In genomic region chr15:31390777-31391486, GRCh38 we compare ENCODE assay signal across 9 cellular contexts.
DNase-seq lines count a peak whose midpoint lies in the region; ATAC-seq, FAIRE-seq and TF ChIP-seq lines count a peak whose summit lies in the region.
"Had no signal": no experiment of that assay in that cellular context is flagged by ENCODE, and none has a peak within 500 bp of the region (broad histone marks: within the 10 kb centered on the region; RNA-seq: fewer than 3 reads in every experiment).

No MANE protein-coding gene starts in this region.

- peaks cover 14% of the 10 kb centered on the region for H3K9me3 Mint-ChIP-seq in osteocyte (ENCODE audit: unreplicated experiment)

- H3K9me3 ChIP-seq in right cardiac atrium (ENCODE audit: control insufficient read depth, low read length): no peaks in the 10 kb centered on the region
- H3K9me3 ChIP-seq in endothelial cell of umbilical vein (replicated peaks; ENCODE audit: control insufficient read depth, insufficient read depth, low read length): no peaks in the 10 kb centered on the region
- no peaks in the 10 kb centered on the region for H3K9me3 ChIP-seq in BE2C

- H3K27me3 ChIP-seq in right cardiac atrium (ENCODE audit: control insufficient read depth, insufficient read depth): no peaks in the 10 kb centered on the region
- peaks cover 2 to 5% of the 10 kb centered on the region in 2 experiments for H3K27me3 ChIP-seq in endothelial cell of umbilical vein (ENCODE audit: control insufficient read depth in 2 of 2, insufficient read depth in 2 of 2, low read length in 2 of 2)
- H3K27me3 ChIP-seq in BE2C: no peaks in the 10 kb centered on the region

- no peak overlapping the region for H3K4me3 Mint-ChIP-seq in osteocyte (ENCODE audit: unreplicated experiment)

- no peak overlapping the region for H3K4me2 ChIP-seq in endothelial cell of umbilical vein (ENCODE audit: insufficient read depth, low read length)

- no peak overlapping the region for H2AFZ ChIP-seq in endothelial cell of umbilical vein (ENCODE audit: low read depth, low read length)

- intact Hi-C loops in right cardiac atrium (cut with DNase I) (loop anchor here in 3 of 4 donors (5.0 to 10.0 kb wide), 2 partner anchors 64 to 176 kb away; partner anchors contain the start of gene KLF13 (in 2 of the 3)), Right ventricle myocardium inferior (cut with DNase I) (no loop called here), endothelial cell of umbilical vein (cut with micrococcal nuclease) (no loop called here)

- H3K27me3 Mint-ChIP-seq in osteocyte (ENCODE audit: unreplicated experiment): no peaks in the 10 kb centered on the region

- H3K79me2 ChIP-seq in endothelial cell of umbilical vein (ENCODE audit: control insufficient read depth, insufficient read depth, low read length): no peaks in the 10 kb centered on the region

- H3K36me3 Mint-ChIP-seq in osteocyte (ENCODE audit: unreplicated experiment): peaks cover 3% of the 10 kb centered on the region

- dilution Hi-C loops in endothelial cell of umbilical vein (cut with MboI; ENCODE audit: extremely low pct_ligation_motif_present, low sequenced_read_pairs): no loop called here

- H3K9me1 ChIP-seq in endothelial cell of umbilical vein (replicated peaks; ENCODE audit: control insufficient read depth, extremely low read depth, insufficient read depth, low read length): no peaks in the 10 kb centered on the region

- peaks cover 18% of the 10 kb centered on the region for H3K4me1 Mint-ChIP-seq in osteocyte (ENCODE audit: unreplicated experiment)

- CTCF ChIA-PET in endothelial cell of umbilical vein (lab: Charles Lee): interaction anchor here (1.2 to 1.8 kb wide), 3 partner anchors 9 to 44 kb away, joined by 3 to 13 read pairs (median 4); no protein-coding TSS in a partner anchor

- TF ChIP-seq POLR2A in endothelial cell of umbilical vein (IDR thresholded peaks at IDR 0.05; ENCODE audit: low read depth, low read length): no peak

- H3K4me3 ChIP-seq in right cardiac atrium (ENCODE audit: low read length): peak overlapping the region; percentile 57
- H3K4me3 ChIP-seq in endothelial cell of umbilical vein (replicated peaks in 1 of 3; ENCODE audit: insufficient read depth in 1 of 3, low read depth in 1 of 3, low read length in 3 of 3): no peak overlapping the region
- no peak overlapping the region for H3K4me3 ChIP-seq in BE2C (ENCODE audit: low read depth, low read length)

- no peaks in the 10 kb centered on the region for H4K20me1 ChIP-seq in endothelial cell of umbilical vein (replicated peaks; ENCODE audit: control insufficient read depth, extremely low read depth, insufficient read depth, low read length)

- no peak for TF ChIP-seq CTCF in endothelial cell of umbilical vein (IDR thresholded peaks at IDR 0.05; ENCODE audit: extremely low read depth in 1 of 2, insufficient read depth in 1 of 2, low read depth in 1 of 2, low read length in 2 of 2)
- TF ChIP-seq CTCF in osteocyte (IDR thresholded peaks at IDR 0.05): no peak
- no peak for TF ChIP-seq CTCF in BE2C (IDR thresholded peaks at IDR 0.05; ENCODE audit: low read depth, low read length)

- POLR2A ChIA-PET in endothelial cell of umbilical vein (lab: Charles Lee): no interaction called here

- DNase-seq in right cardiac atrium: peak in 2 of 3 donors; percentile 47 to 70
- DNase-seq in Right ventricle myocardium inferior (ENCODE audit: missing footprints): no peak
- no peak for DNase-seq in endothelial cell of umbilical vein (ENCODE audit: low read depth, low spot score)
- DNase-seq in osteocyte (ENCODE audit: extremely low spot score, unreplicated experiment): peak; percentile 60
- DNase-seq in stimulated activated CD4-positive, alpha-beta T cell treated with anti-CD3 and anti-CD28 coated beads, Interleukin-4, amount 100 ng/mL, for 24 hours: no peak
- no peak for DNase-seq in HUDEP-2 (lab: John Stamatoyannopoulos, UW; ENCODE audit: unreplicated experiment in 76 of 76)
- DNase-seq in cerebellum (ENCODE audit: low spot score): no peak
- no peak for DNase-seq in BE2C
- DNase-seq: stimulated activated CD4-positive, alpha-beta T cell treated with anti-CD3 and anti-CD28 coated beads, Interleukin-4, amount 100 ng/mL, for 4 hours had no signal

- 67% methylated on average over 6 of the region's 6 CpGs for WGBS in right cardiac atrium

- no peak for FAIRE-seq in endothelial cell of umbilical vein (lab: Jason Lieb, UNC)

- BruUV-seq in endothelial cell of umbilical vein (replicated peaks; lab: Mats Ljungman, UMichigan): no TSS peak

- no peak overlapping the region for H3K9ac ChIP-seq in endothelial cell of umbilical vein (replicated peaks; ENCODE audit: extremely low read depth, insufficient read depth, low read length)

- H3K36me3 ChIP-seq in endothelial cell of umbilical vein (ENCODE audit: control insufficient read depth in 2 of 2, extremely low read depth in 1 of 2, insufficient read depth in 2 of 2, low read length in 2 of 2) (no peaks in the 10 kb centered on the region), BE2C (no peaks in the 10 kb centered on the region)

- ATAC-seq in right cardiac atrium (no peak), Right ventricle myocardium inferior (no peak)

- H3K27ac ChIP-seq in right cardiac atrium (ENCODE audit: low read length) (peak overlapping the region; percentile 92), endothelial cell of umbilical vein (ENCODE audit: insufficient read depth, low read depth, low read length) (no peak overlapping the region)

- H3K27ac Mint-ChIP-seq in osteocyte (ENCODE audit: unreplicated experiment): peak overlapping the region; percentile 23

- H3K4me1 ChIP-seq in right cardiac atrium (ENCODE audit: control insufficient read depth, insufficient read depth, low read length) (no peaks in the 10 kb centered on the region), endothelial cell of umbilical vein (ENCODE audit: control insufficient read depth, extremely low read depth, insufficient read depth, low read length) (peaks cover 6% of the 10 kb centered on the region), BE2C (peaks cover 21% of the 10 kb centered on the region)

TF ChIP-seq in endothelial cell of umbilical vein, 7 proteins besides CTCF, POLR2A, EP300 and RAD21:
- TF ChIP-seq EZH2 (IDR thresholded peaks at IDR 0.05; ENCODE audit: borderline replicate concordance, low read depth, low read length, severe bottlenecking) (peak; percentile 2), MYC (IDR thresholded peaks at IDR 0.05; ENCODE audit: low read depth, low read length) (no peak), JUN (IDR thresholded peaks at IDR 0.05; ENCODE audit: borderline replicate concordance, insufficient read depth, insufficient read length, low read depth) (no peak), MAX (IDR thresholded peaks at IDR 0.05; ENCODE audit: insufficient read depth, insufficient read length) (no peak)

Comparison
In these comparisons a context has a peak if more than half of its experiments do, and no peak if none do; other contexts are left out.
1. DNase-seq: peak in right cardiac atrium (2 of 3) and osteocyte (single experiment); none in Right ventricle myocardium inferior (single experiment), endothelial cell of umbilical vein (single experiment), stimulated activated CD4-positive, alpha-beta T cell treated with anti-CD3 and anti-CD28 coated beads, Interleukin-4, amount 100 ng/mL, for 24 hours (single experiment), HUDEP-2 (0 of 76), cerebellum (single experiment) and BE2C (single experiment).
2. intact Hi-C loops: an anchor here in right cardiac atrium (5.0 to 10.0 kb wide); none called in Right ventricle myocardium inferior and endothelial cell of umbilical vein.